In the genomic region with DNA sequence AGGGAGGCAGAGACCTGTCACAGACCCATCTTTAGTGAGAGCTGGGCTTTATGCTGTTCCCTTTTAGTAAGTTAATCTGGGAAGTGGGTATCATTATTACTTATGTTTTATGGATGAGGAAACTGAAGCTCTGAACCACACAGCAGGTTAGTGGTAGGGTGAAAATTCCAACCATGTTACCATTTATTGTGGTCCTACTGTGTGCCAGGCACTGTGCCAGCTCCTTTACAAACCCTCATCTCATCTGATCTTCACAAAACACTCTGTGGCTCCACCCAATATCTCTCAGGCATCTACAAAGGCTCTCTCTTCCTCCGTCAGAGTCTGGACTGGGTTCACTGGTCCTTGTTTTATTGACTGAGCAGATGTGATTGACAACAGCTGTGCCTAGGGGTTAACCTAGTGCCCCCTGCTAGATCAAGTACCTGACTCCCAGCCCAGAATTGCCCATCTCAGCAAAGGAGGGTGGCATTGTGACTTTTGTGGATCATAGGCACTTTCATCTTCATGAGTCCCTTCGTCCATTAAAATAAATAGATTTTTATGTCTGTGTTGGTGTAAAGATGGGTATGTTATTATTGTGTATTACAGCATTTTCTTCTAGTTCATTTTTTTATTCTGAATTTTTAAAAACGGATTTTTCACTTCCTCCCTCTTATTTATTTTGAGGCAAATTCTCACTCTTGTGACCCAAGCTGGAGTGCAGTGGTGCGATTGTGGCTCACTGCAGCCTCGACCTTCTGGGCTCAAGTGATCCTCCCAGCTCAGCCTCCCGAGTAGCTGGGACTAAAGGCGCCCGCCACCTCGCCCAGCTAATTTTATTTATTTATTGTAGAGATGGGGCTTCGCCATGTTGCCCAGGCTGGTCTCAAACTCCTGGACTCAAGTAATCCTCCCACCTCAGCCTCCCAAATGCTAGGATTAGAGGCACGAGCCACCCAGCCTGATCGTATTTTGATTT, we compare ENCODE assay signal across 23 cellular contexts. TPM values are rescaled to one million over a fixed set of nuclear protein-coding genes. Genes with fewer than 3 reads are reported as not detected.
DNase-seq lines count a peak whose midpoint lies in the region; ATAC-seq and TF ChIP-seq lines count a peak whose summit lies in the region.
"Had no signal": no experiment of that assay in that cellular context is flagged by ENCODE, and none has a peak within 500 bp of the region (broad histone marks: within the 10 kb centered on the region; RNA-seq: fewer than 3 reads in every experiment).

No MANE protein-coding gene starts in this region.

- peaks cover 0 to 24% of the 10 kb centered on the region in 2 donors for H3K4me1 ChIP-seq in ascending aorta
- H3K4me1 ChIP-seq in H9 (ENCODE audit: insufficient read depth, low read length), result peaks cover 3% of the 10 kb centered on the region; the same call in 1 of the 2 replicates

- intact Hi-C loops in natural killer cell (cut with micrococcal nuclease), result no loop called here
- intact Hi-C loops in ascending aorta (cut with DNase I), result loop anchor here (10.0 kb wide), 1 partner anchor 240 kb away; a partner anchor contains a TSS

- DNase-seq in activated naive CD8-positive, alpha-beta T cell treated with anti-CD3 and anti-CD28 coated beads, Interleukin-2, amount 50 U/mL, for 24 hours, result no peak
- DNase-seq in natural killer cell (no peak), ascending aorta (ENCODE audit: low spot score in 2 of 2) (no peak), LoVo (ENCODE audit: low spot score) (no peak), H9 (no peak), activated gamma-delta T cell treated with Interleukin-2 at 50 U/mL for 16 hours (no peak)
- DNase-seq: 8988T; activated CD4-positive, alpha-beta memory T cell treated with anti-CD3 and anti-CD28 coated beads, Interleukin-2, amount 10 ng/mL, durations not matched to agents 7 days and 5 days; activated CD4-positive, CD25-positive, alpha-beta regulatory T cell treated with anti-CD3 and anti-CD28 coated beads, Interleukin-2, amount 50 U/mL, for 72 hours; AML-193; islet precursor cell; left ventricle myocardium superior; NCI-H1436 treated with DMSO at 0.1 percent for 48 hours; NCI-H524 treated with DMSO at 0.1 percent for 48 hours; SJCRH30; stimulated activated CD8-positive, alpha-beta memory T cell treated with anti-CD3 and anti-CD28 coated beads, Interleukin-4, amount 100 ng/mL, for 48 hours; T-helper 1 cell had no signal

- no peak overlapping the region for H2AFZ ChIP-seq in H9 (ENCODE audit: low read length)

- H4K5ac ChIP-seq in H9 (ENCODE audit: insufficient read length, low read depth, low read length), result no peak overlapping the region

- H3K27ac Mint-ChIP-seq in activated naive CD8-positive, alpha-beta T cell, result no peak overlapping the region
- H3K27ac Mint-ChIP-seq in activated naive CD8-positive, alpha-beta T cell treated with anti-CD3 and anti-CD28 coated beads, Interleukin-2, amount 50 U/mL, for 24 hours, result no peak overlapping the region
- no peak overlapping the region for H3K27ac Mint-ChIP-seq in activated T-helper 17 cell treated with anti-CD3 and anti-CD28 coated beads, Interleukin-2, amount 50 U/mL, for 72 hours
- H3K27ac Mint-ChIP-seq in natural killer cell (no peak overlapping the region), H9 (no peak overlapping the region)

- no peak for ATAC-seq in activated naive CD8-positive, alpha-beta T cell treated with anti-CD3 and anti-CD28 coated beads, Interleukin-2, amount 50 U/mL, for 24 hours
- ATAC-seq in activated T-helper 17 cell treated with anti-CD3 and anti-CD28 coated beads, Interleukin-2, amount 50 U/mL, for 72 hours (replicated peaks), result no peak
- no peak for ATAC-seq in natural killer cell
- ATAC-seq: left ventricle myocardium superior, Panc1 had no signal

- no peak overlapping the region for H2BK12ac ChIP-seq in H9 (ENCODE audit: insufficient read length, low read depth, low read length)

- H4K8ac ChIP-seq in H9 (replicated peaks; ENCODE audit: insufficient read length, low read depth, low read length), result no peak overlapping the region

- H3K4me3 ChIP-seq in ascending aorta, result no peak overlapping the region
- H3K4me3 ChIP-seq: cardiac muscle cell, SJCRH30 had no signal

- no peak overlapping the region for H2BK5ac ChIP-seq in H9 (ENCODE audit: insufficient read length, low read length)

- no peaks in the 10 kb centered on the region for H3K36me3 Mint-ChIP-seq in activated naive CD8-positive, alpha-beta T cell
- H3K36me3 Mint-ChIP-seq in activated naive CD8-positive, alpha-beta T cell treated with anti-CD3 and anti-CD28 coated beads, Interleukin-2, amount 50 U/mL, for 24 hours (ENCODE audit: low read depth), result no peaks in the 10 kb centered on the region
- no peaks in the 10 kb centered on the region for H3K36me3 Mint-ChIP-seq in activated T-helper 17 cell treated with anti-CD3 and anti-CD28 coated beads, Interleukin-2, amount 50 U/mL, for 72 hours (ENCODE audit: low read depth)
- H3K36me3 Mint-ChIP-seq in natural killer cell (no peaks in the 10 kb centered on the region), H9 (ENCODE audit: insufficient read depth in 1 of 3, low read depth in 3 of 3) (peaks cover 0 to 14% (median 1%) of the 10 kb centered on the region in 3 experiments; a peak in 3 of 7 replicates)

- H2BK15ac ChIP-seq in H9 (ENCODE audit: low read depth, low read length), result no peak overlapping the region

- no peak overlapping the region for H3K4ac ChIP-seq in H9 (ENCODE audit: low read depth, low read length)

- H4K20me1 ChIP-seq in H9 (ENCODE audit: control insufficient read depth, insufficient read depth, insufficient read length), result no peaks in the 10 kb centered on the region

- no peak overlapping the region for H3K9ac ChIP-seq in H9 (ENCODE audit: extremely low read depth, insufficient read length, low read length)

- peaks cover 6% of the 10 kb centered on the region for H3K27me3 Mint-ChIP-seq in activated naive CD8-positive, alpha-beta T cell
- peaks cover 29% of the 10 kb centered on the region for H3K27me3 Mint-ChIP-seq in activated naive CD8-positive, alpha-beta T cell treated with anti-CD3 and anti-CD28 coated beads, Interleukin-2, amount 50 U/mL, for 24 hours
- peaks cover 4% of the 10 kb centered on the region for H3K27me3 Mint-ChIP-seq in activated T-helper 17 cell treated with anti-CD3 and anti-CD28 coated beads, Interleukin-2, amount 50 U/mL, for 72 hours
- peaks cover 0 to 23% of the 10 kb centered on the region in 2 donors for H3K27me3 Mint-ChIP-seq in natural killer cell (ENCODE audit: low read depth in 2 of 2)
- H3K27me3 Mint-ChIP-seq in H9 (ENCODE audit: low read depth), result peaks cover 64% of the 10 kb centered on the region

- H3K4me2 ChIP-seq in H9 (ENCODE audit: insufficient read depth, insufficient read length, low read length), result no peak overlapping the region

- H3K18ac ChIP-seq in H9 (ENCODE audit: insufficient read length, low read depth, low read length), result no peak overlapping the region

- no CpG with 5 or more reads among the region's 12 CpGs for WGBS in H9 (ENCODE audit: extremely low coverage, insufficient read length, low lambda C conversion rate)

- H2BK20ac ChIP-seq in H9 (ENCODE audit: low read depth, low read length, poor library complexity, severe bottlenecking), result no peak overlapping the region

- no peak overlapping the region for H3K14ac ChIP-seq in H9 (ENCODE audit: insufficient read depth, low read length)

- no peaks in the 10 kb centered on the region for H3K27me3 ChIP-seq in ascending aorta
- H3K27me3 ChIP-seq in H9 (ENCODE audit: insufficient read depth, low read length), result peaks cover 1% of the 10 kb centered on the region; the same call in 1 of the 2 replicates
- H3K27me3 ChIP-seq: SJCRH30 had no signal

- no peak overlapping the region for H3T11ph ChIP-seq in H9 (ENCODE audit: low read length)

- H3K9me3 ChIP-seq in ascending aorta (no peaks in the 10 kb centered on the region), H9 (ENCODE audit: control insufficient read depth, low read depth, low read length) (no peaks in the 10 kb centered on the region)
- H3K9me3 ChIP-seq: SJCRH30 had no signal

- H3K79me1 ChIP-seq in H9 (ENCODE audit: insufficient read depth, low read depth, low read length, poor library complexity, severe bottlenecking), result no peaks in the 10 kb centered on the region

- no peak overlapping the region for H3K23ac ChIP-seq in H9 (ENCODE audit: insufficient read length, low read depth, low read length)

- H3K4me1 Mint-ChIP-seq in activated naive CD8-positive, alpha-beta T cell (ENCODE audit: low read depth), result peaks cover 20% of the 10 kb centered on the region
- H3K4me1 Mint-ChIP-seq in activated naive CD8-positive, alpha-beta T cell treated with anti-CD3 and anti-CD28 coated beads, Interleukin-2, amount 50 U/mL, for 24 hours, result peaks cover 25% of the 10 kb centered on the region
- peaks cover 11% of the 10 kb centered on the region for H3K4me1 Mint-ChIP-seq in activated T-helper 17 cell treated with anti-CD3 and anti-CD28 coated beads, Interleukin-2, amount 50 U/mL, for 72 hours
- H3K4me1 Mint-ChIP-seq in natural killer cell (peaks cover 5 to 30% of the 10 kb centered on the region in 2 donors), H9 (peaks cover 21 to 26% of the 10 kb centered on the region in 2 experiments)

- peaks cover 22% of the 10 kb centered on the region for H3K23me2 ChIP-seq in H9 (ENCODE audit: insufficient read length, low read depth, low read length, poor library complexity, severe bottlenecking)

- no peak overlapping the region for H3K56ac ChIP-seq in H9 (ENCODE audit: insufficient read length, low read depth, low read length)

- H3K9me3 Mint-ChIP-seq in activated naive CD8-positive, alpha-beta T cell (ENCODE audit: low read depth), result no peaks in the 10 kb centered on the region
- H3K9me3 Mint-ChIP-seq in activated naive CD8-positive, alpha-beta T cell treated with anti-CD3 and anti-CD28 coated beads, Interleukin-2, amount 50 U/mL, for 24 hours, result no peaks in the 10 kb centered on the region
- no peaks in the 10 kb centered on the region for H3K9me3 Mint-ChIP-seq in activated T-helper 17 cell treated with anti-CD3 and anti-CD28 coated beads, Interleukin-2, amount 50 U/mL, for 72 hours
- H3K9me3 Mint-ChIP-seq in natural killer cell, result no peaks in the 10 kb centered on the region
- H3K9me3 Mint-ChIP-seq in H9, result no peaks in the 10 kb centered on the region; a peak in 1 of 5 replicates
- H3K9me3 Mint-ChIP-seq: activated CD4-positive, alpha-beta memory T cell treated with anti-CD3 and anti-CD28 coated beads, Interleukin-2, amount 10 ng/mL, durations not matched to agents 7 days and 5 days; dendritic cell treated with granulocyte-macrophage colony-stimulating factor and Interleukin-4, amounts not matched to agents 40 ng/mL and 50 ng/mL, for 4 days; type B pancreatic cell had no signal

- no peak overlapping the region for H2BK120ac ChIP-seq in H9 (ENCODE audit: low read depth, low read length, poor library complexity, severe bottlenecking)

- H3K4me3 Mint-ChIP-seq in activated naive CD8-positive, alpha-beta T cell, result peak overlapping the region; percentile 44
- H3K4me3 Mint-ChIP-seq in activated naive CD8-positive, alpha-beta T cell treated with anti-CD3 and anti-CD28 coated beads, Interleukin-2, amount 50 U/mL, for 24 hours, result no peak overlapping the region
- peak overlapping the region; percentile 82 for H3K4me3 Mint-ChIP-seq in activated T-helper 17 cell treated with anti-CD3 and anti-CD28 coated beads, Interleukin-2, amount 50 U/mL, for 72 hours
- H3K4me3 Mint-ChIP-seq in natural killer cell (peak overlapping the region; percentile 13), H9 (peak overlapping the region in 1 of 2 experiments; percentile 85; a peak in 1 of 5 replicates)

- TF ChIP-seq CTCF in natural killer cell (IDR thresholded peaks at IDR 0.05) (no peak), ascending aorta (IDR thresholded peaks at IDR 0.05) (no peak), H9 (conservative IDR thresholded peaks at IDR 0.05) (no peak)

- H4K91ac ChIP-seq in H9 (ENCODE audit: insufficient read length, low read depth, low read length), result no peak overlapping the region

- H3K79me2 ChIP-seq in H9 (ENCODE audit: insufficient read depth, low read length), result no peaks in the 10 kb centered on the region

- peaks cover 49 to 60% of the 10 kb centered on the region in 2 donors for H3K36me3 ChIP-seq in ascending aorta

- H3K27ac ChIP-seq in ascending aorta (peak overlapping the region in 1 of 2 donors; percentile 14), H9 (ENCODE audit: insufficient read length, low read depth, low read length) (no peak overlapping the region)
- H3K27ac ChIP-seq: cardiac muscle cell, SJCRH30 had no signal

- no peak overlapping the region for H2AK5ac ChIP-seq in H9 (ENCODE audit: insufficient read length, low read length)

RNA-seq across cellular contexts. Expression of gene TGFB1I1, which starts 3.1 kb away (rescaled TPM):
- total RNA-seq in activated T-helper 17 cell treated with anti-CD3 and anti-CD28 coated beads, Interleukin-2, amount 50 U/mL, for 72 hours, result 1 to 10 TPM; 2.7 to 5.6 TPM
- total RNA-seq in natural killer cell (1 to 10 TPM in 1 of 3 donors, under 1 TPM in 2; 0.72 to 1.3 (median 0.78) TPM), ascending aorta (325 TPM), H9 (2021) (15.4 and 15.5 TPM in 2 replicates)

RNA-seq across cellular contexts. Expression of gene SLC5A2, which starts 7.9 kb away (rescaled TPM):
- 1 to 10 TPM in 1 of 2 donors, under 1 TPM in 1; 0.50 to 1.2 TPM for total RNA-seq in activated T-helper 17 cell treated with anti-CD3 and anti-CD28 coated beads, Interleukin-2, amount 50 U/mL, for 72 hours
- total RNA-seq in natural killer cell (under 1 TPM in 2 of 3 donors, not detected in 1; 0.20 to 0.96 TPM), ascending aorta (0.53 TPM), H9 (2021) (0.52 and 1.3 TPM in 2 replicates)
- total RNA-seq: left ventricle myocardium superior had no signal

RNA-seq across cellular contexts. Expression of gene ARMC5, which starts 15.8 kb away (rescaled TPM):
- total RNA-seq in activated T-helper 17 cell treated with anti-CD3 and anti-CD28 coated beads, Interleukin-2, amount 50 U/mL, for 72 hours, result 10 to 100 TPM; 11.9 to 17.9 TPM
- total RNA-seq in natural killer cell, result 10 to 100 TPM; 10.4 to 22.8 (median 16.6) TPM
- 10.0 TPM for total RNA-seq in ascending aorta
- total RNA-seq in H9 (2021), result 18.5 and 18.7 TPM in 2 replicates

RNA-seq across cellular contexts. Expression of gene ZNF843, which starts 32.5 kb away (rescaled TPM):
- under 1 TPM; 0.09 to 0.37 TPM for total RNA-seq in activated T-helper 17 cell treated with anti-CD3 and anti-CD28 coated beads, Interleukin-2, amount 50 U/mL, for 72 hours
- total RNA-seq in natural killer cell (under 1 TPM; 0.14 to 0.50 (median 0.23) TPM), ascending aorta (11.7 TPM), H9 (2021) (0.22 and 0.37 TPM in 2 replicates)

RNA-seq across cellular contexts. Expression of gene RUSF1, which starts 33.1 kb away (rescaled TPM):
- total RNA-seq in activated T-helper 17 cell treated with anti-CD3 and anti-CD28 coated beads, Interleukin-2, amount 50 U/mL, for 72 hours, result 10 to 100 TPM; 32.3 to 52.4 TPM
- total RNA-seq in natural killer cell, result 10 to 100 TPM; 50.2 to 61.5 (median 51.9) TPM
- total RNA-seq in ascending aorta, result 80.9 TPM
- total RNA-seq in H9 (2021), result 33.4 and 33.6 TPM in 2 replicates

Comparison
In these comparisons a context has a peak if more than half of its experiments do, and no peak if none do; other contexts are left out.
1. RNA of gene TGFB1I1, which starts 3.1 kb away (total RNA-seq): 325 TPM in ascending aorta (single experiment); 15.4 to 15.5 TPM in H9, 2.7 to 5.6 TPM in activated T-helper 17 cell treated with anti-CD3 and anti-CD28 coated beads, Interleukin-2, amount 50 U/mL, for 72 hours and 0.72 to 1.3 TPM in natural killer cell; every median in the first group is over 10 times any median in the second.